ENCODE assay signal across 7 cellular contexts in genomic region chr9:116154976-116155699, GRCh38. TPM values are rescaled to one million over a fixed set of nuclear protein-coding genes. Genes with fewer than 3 reads are reported as not detected.
DNase-seq lines count a peak whose midpoint lies in the region; ATAC-seq and TF ChIP-seq lines count a peak whose summit lies in the region.

No MANE protein-coding gene starts in this region.

- DNase-seq in HK-2 (ENCODE audit: unreplicated experiment) (peak; percentile 19), cerebellar cortex (ENCODE audit: low spot score) (peak; percentile 13), lower lobe of right lung (no peak), ecto neural progenitor cell (ENCODE audit: low spot score) (no peak), UCSD-AML1 (lab: John Stamatoyannopoulos, UW; ENCODE audit: unreplicated experiment) (no peak)

- 5% methylated on average over 27 of the region's 27 CpGs for WGBS in thymus

- peaks cover 17% of the 10 kb centered on the region for H3K4me1 ChIP-seq in lower lobe of right lung
- H3K4me1 ChIP-seq in thymus (ENCODE audit: control insufficient read depth, insufficient read depth, low read length) = no peaks in the 10 kb centered on the region

- H3K9me3 ChIP-seq in lower lobe of right lung = no peaks in the 10 kb centered on the region
- no peaks in the 10 kb centered on the region for H3K9me3 ChIP-seq in thymus (ENCODE audit: control insufficient read depth)

- intact Hi-C loops in lower lobe of right lung (cut with DNase I) = no loop called here

- H3K36me3 ChIP-seq in lower lobe of right lung = no peaks in the 10 kb centered on the region
- no peaks in the 10 kb centered on the region for H3K36me3 ChIP-seq in thymus (ENCODE audit: control insufficient read depth, insufficient read depth)

- ATAC-seq in lower lobe of right lung (peak; percentile 27 to 43), HG03342 (IDR thresholded peaks at IDR 0.05; ENCODE audit: unreplicated experiment) (no peak)

- H3K4me3 ChIP-seq in lower lobe of right lung = peak overlapping the region; percentile 57
- H3K4me3 ChIP-seq in thymus (ENCODE audit: low read length) = peak overlapping the region; percentile 5

- no peak for TF ChIP-seq CTCF in lower lobe of right lung (IDR thresholded peaks at IDR 0.05)

- H3K27ac ChIP-seq in lower lobe of right lung = peak overlapping the region; percentile 44
- no peak overlapping the region for H3K27ac ChIP-seq in thymus (ENCODE audit: low read depth)

- H3K27me3 ChIP-seq in lower lobe of right lung (ENCODE audit: low read depth) = peaks cover 25% of the 10 kb centered on the region
- H3K27me3 ChIP-seq in thymus (ENCODE audit: control insufficient read depth, insufficient read depth) = peaks cover 30% of the 10 kb centered on the region

RNA-seq across cellular contexts. Expression of gene PAPPA, which starts 1.5 kb away (rescaled TPM):
- total RNA-seq in lower lobe of right lung = 2.2 TPM
- 0.34 TPM for polyA plus RNA-seq in thymus

Comparison
In these comparisons a context has a peak if more than half of its experiments do, and no peak if none do; other contexts are left out.
1. DNase-seq: peak in HK-2 (single experiment) and cerebellar cortex (single experiment); none in lower lobe of right lung (single experiment), ecto neural progenitor cell (single experiment) and UCSD-AML1 (single experiment).